Comparison of ENCODE assay signal across 26 cellular contexts in the genomic region with DNA sequence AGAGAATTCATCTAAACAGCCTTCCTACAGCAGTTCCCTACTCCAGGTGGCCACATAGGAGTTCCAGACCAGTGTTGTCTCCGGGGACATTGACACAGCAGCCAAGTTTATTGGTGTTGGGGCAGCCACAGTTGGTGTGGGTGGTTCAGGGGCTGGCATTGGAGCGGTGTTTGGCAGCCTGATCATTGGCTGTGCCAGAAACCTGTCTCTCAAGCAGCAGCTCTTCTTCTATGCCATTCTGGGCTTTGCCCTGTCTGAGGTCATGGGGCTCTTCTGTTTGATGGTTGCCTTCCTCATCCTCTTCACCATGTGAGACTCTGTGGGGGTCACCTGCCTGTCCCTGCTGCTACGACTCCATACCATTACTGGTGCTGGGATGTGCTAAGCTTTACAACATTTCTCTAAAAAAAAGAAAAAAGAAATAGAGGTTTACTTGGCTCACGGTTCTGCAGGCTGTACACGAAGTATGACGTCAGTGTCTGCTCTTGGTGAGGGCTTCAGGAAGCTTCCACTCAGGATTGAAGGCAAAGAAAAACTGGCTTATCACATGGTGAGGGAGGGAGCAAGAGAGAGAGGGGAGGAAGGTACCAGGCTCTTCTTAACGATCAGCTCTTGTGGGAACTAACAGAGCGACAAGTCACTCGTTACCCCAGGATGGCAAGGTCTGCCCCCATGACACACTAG. TPM values are rescaled to one million over a fixed set of nuclear protein-coding genes. Genes with fewer than 3 reads are reported as not detected.
A peak's percentile ranks its signal among the peaks of the same experiment; 100 is the strongest.
DNase-seq lines count a peak whose midpoint lies in the region; ATAC-seq and TF ChIP-seq lines count a peak whose summit lies in the region.
"Had no signal": no experiment of that assay in that cellular context is flagged by ENCODE, and none has a peak within 500 bp of the region (broad histone marks: within the 10 kb centered on the region; RNA-seq: fewer than 3 reads in every experiment).

No MANE protein-coding gene starts in this region.

- peaks cover 0 to 43% (median 11%) of the 10 kb centered on the region in 12 donors for H3K4me1 ChIP-seq in heart left ventricle
- H3K4me1 ChIP-seq: uterus had no signal

- TF ChIP-seq POLR2A in heart left ventricle (IDR thresholded peaks at IDR 0.05): no peak

- H3K27me3 Mint-ChIP-seq in activated T-helper 17 cell treated with anti-CD3 and anti-CD28 coated beads, Interleukin-2, amount 50 U/mL, for 72 hours: no peaks in the 10 kb centered on the region
- peaks cover 3 to 4% (median 4%) of the 10 kb centered on the region in 3 donors for H3K27me3 Mint-ChIP-seq in immature natural killer cell (ENCODE audit: low read depth in 3 of 3)
- H3K27me3 Mint-ChIP-seq in stimulated activated memory B cell treated with anti-CD40 and anti-IgM and Interleukin-4, amounts not matched to agents 10 μg/mL and 1 μg/mL and 100 μg/mL, for 72 hours: no peaks in the 10 kb centered on the region
- no peaks in the 10 kb centered on the region for H3K27me3 Mint-ChIP-seq in CD4-positive, alpha-beta T cell
- H3K27me3 Mint-ChIP-seq: dendritic cell treated with granulocyte-macrophage colony-stimulating factor and Interleukin-4, amounts not matched to agents 40 ng/mL and 50 ng/mL, for 4 days; T-cell had no signal

- peak overlapping the region; percentile 17 for H3K27ac Mint-ChIP-seq in activated T-helper 17 cell treated with anti-CD3 and anti-CD28 coated beads, Interleukin-2, amount 50 U/mL, for 72 hours
- H3K27ac Mint-ChIP-seq in immature natural killer cell: peak overlapping the region; percentile 25 to 78 (median 56)
- H3K27ac Mint-ChIP-seq in stimulated activated memory B cell treated with anti-CD40 and anti-IgM and Interleukin-4, amounts not matched to agents 10 μg/mL and 1 μg/mL and 100 μg/mL, for 72 hours: peak overlapping the region; percentile 44
- no peak overlapping the region for H3K27ac Mint-ChIP-seq in CD4-positive, alpha-beta T cell
- H3K27ac Mint-ChIP-seq: activated CD8-positive, alpha-beta T cell treated with anti-CD3 and anti-CD28 coated beads, Interleukin-2, amount 10 ng/mL, durations not matched to agents 7 days and 5 days; H9 had no signal

- H3K4me1 Mint-ChIP-seq in activated T-helper 17 cell treated with anti-CD3 and anti-CD28 coated beads, Interleukin-2, amount 50 U/mL, for 72 hours: peaks cover 47% of the 10 kb centered on the region
- H3K4me1 Mint-ChIP-seq in immature natural killer cell: peaks cover 87 to 95% of the 10 kb centered on the region in 2 donors
- peaks cover 72% of the 10 kb centered on the region for H3K4me1 Mint-ChIP-seq in stimulated activated memory B cell treated with anti-CD40 and anti-IgM and Interleukin-4, amounts not matched to agents 10 μg/mL and 1 μg/mL and 100 μg/mL, for 72 hours
- peaks cover 81% of the 10 kb centered on the region for H3K4me1 Mint-ChIP-seq in CD4-positive, alpha-beta T cell (ENCODE audit: low read depth)

- H3K27me3 ChIP-seq in heart left ventricle: no peaks in the 10 kb centered on the region
- no peaks in the 10 kb centered on the region for H3K27me3 ChIP-seq in CD4-positive, alpha-beta T cell (ENCODE audit: control insufficient read depth, insufficient read depth, low read length)
- H3K27me3 ChIP-seq: BLaER1 treated with 17β-estradiol and CSF1 and Interleukin-3, amounts not matched to agents 10 nM and 100 nM; cardiac muscle cell; gastroesophageal sphincter; testis; uterus had no signal

- TF ChIP-seq CTCF in heart left ventricle (IDR thresholded peaks at IDR 0.05): no peak
- no peak for TF ChIP-seq CTCF in CD4-positive, alpha-beta T cell (IDR thresholded peaks at IDR 0.05)

- DNase-seq in heart left ventricle: peak in 2 of 5 donors; percentile 23 to 35
- no peak for DNase-seq in cardiac septum (ENCODE audit: low spot score)
- DNase-seq in immature natural killer cell: no peak
- no peak for DNase-seq in CD4-positive, alpha-beta T cell
- DNase-seq: activated CD8-positive, alpha-beta T cell treated with anti-CD3 and anti-CD28 coated beads, Interleukin-2, amount 10 ng/mL, durations not matched to agents 7 days and 5 days; activated naive CD4-positive, alpha-beta T cell; amniotic stem cell; H9; IMR-90; lower lobe of right lung; NCI-H524; occipital lobe; stimulated activated CD4-positive, alpha-beta T cell treated with anti-CD3 and anti-CD28 coated beads, Interleukin-4, amount 100 ng/mL, for 1 hour; stimulated activated naive CD4-positive, alpha-beta T cell; T-cell; uterus had no signal

- H3K4me3 ChIP-seq in heart left ventricle: no peak overlapping the region
- H3K4me3 ChIP-seq: BLaER1 treated with 17β-estradiol and CSF1 and Interleukin-3, amounts not matched to agents 10 nM and 100 nM; cardiac muscle cell; gastroesophageal sphincter; lower lobe of right lung; testis; uterus had no signal

- H3K9me3 Mint-ChIP-seq in activated T-helper 17 cell treated with anti-CD3 and anti-CD28 coated beads, Interleukin-2, amount 50 U/mL, for 72 hours: no peaks in the 10 kb centered on the region
- no peaks in the 10 kb centered on the region for H3K9me3 Mint-ChIP-seq in immature natural killer cell
- H3K9me3 Mint-ChIP-seq in stimulated activated memory B cell treated with anti-CD40 and anti-IgM and Interleukin-4, amounts not matched to agents 10 μg/mL and 1 μg/mL and 100 μg/mL, for 72 hours: no peaks in the 10 kb centered on the region
- H3K9me3 Mint-ChIP-seq in CD4-positive, alpha-beta T cell: no peaks in the 10 kb centered on the region
- H3K9me3 Mint-ChIP-seq: dendritic cell treated with granulocyte-macrophage colony-stimulating factor and Interleukin-4, amounts not matched to agents 40 ng/mL and 50 ng/mL, for 4 days; H9 had no signal

- no peak overlapping the region for H3K4me3 Mint-ChIP-seq in activated T-helper 17 cell treated with anti-CD3 and anti-CD28 coated beads, Interleukin-2, amount 50 U/mL, for 72 hours
- H3K4me3 Mint-ChIP-seq in immature natural killer cell: no peak overlapping the region
- no peak overlapping the region for H3K4me3 Mint-ChIP-seq in stimulated activated memory B cell treated with anti-CD40 and anti-IgM and Interleukin-4, amounts not matched to agents 10 μg/mL and 1 μg/mL and 100 μg/mL, for 72 hours
- H3K4me3 Mint-ChIP-seq in CD4-positive, alpha-beta T cell: no peak overlapping the region
- H3K4me3 Mint-ChIP-seq: activated CD8-positive, alpha-beta T cell treated with anti-CD3 and anti-CD28 coated beads, Interleukin-2, amount 10 ng/mL, durations not matched to agents 7 days and 5 days; dendritic cell treated with granulocyte-macrophage colony-stimulating factor and Interleukin-4, amounts not matched to agents 40 ng/mL and 50 ng/mL, for 4 days; H9; T-cell had no signal

- no peaks in the 10 kb centered on the region for H3K36me3 Mint-ChIP-seq in activated T-helper 17 cell treated with anti-CD3 and anti-CD28 coated beads, Interleukin-2, amount 50 U/mL, for 72 hours (ENCODE audit: low read depth)
- H3K36me3 Mint-ChIP-seq in immature natural killer cell: no peaks in the 10 kb centered on the region
- peaks cover 21% of the 10 kb centered on the region for H3K36me3 Mint-ChIP-seq in stimulated activated memory B cell treated with anti-CD40 and anti-IgM and Interleukin-4, amounts not matched to agents 10 μg/mL and 1 μg/mL and 100 μg/mL, for 72 hours
- peaks cover 11% of the 10 kb centered on the region for H3K36me3 Mint-ChIP-seq in CD4-positive, alpha-beta T cell (ENCODE audit: low read depth)

- CTCF ChIA-PET in CD4-positive, alpha-beta T cell (lab: Charles Lee): interaction anchor here (0.7 to 0.9 kb wide), 2 partner anchors 33 to 43 kb away, joined by 3 read pairs; no protein-coding TSS in a partner anchor

- ATAC-seq in heart left ventricle (peak in 3 of 4 donors; percentile 68 to 83 (median 76)), HG02973 (IDR thresholded peaks at IDR 0.05; ENCODE audit: unreplicated experiment) (no peak), HG03442 (IDR thresholded peaks at IDR 0.05; ENCODE audit: unreplicated experiment) (no peak)
- ATAC-seq in activated T-helper 17 cell treated with anti-CD3 and anti-CD28 coated beads, Interleukin-2, amount 50 U/mL, for 72 hours (replicated peaks): no peak
- ATAC-seq in stimulated activated memory B cell treated with anti-CD40 and anti-IgM and Interleukin-4, amounts not matched to agents 10 μg/mL and 1 μg/mL and 100 μg/mL, for 72 hours: no peak
- ATAC-seq in CD4-positive, alpha-beta T cell (ENCODE audit: poor library complexity): no peak
- ATAC-seq: activated CD8-positive, alpha-beta T cell treated with anti-CD3 and anti-CD28 coated beads, Interleukin-2, amount 10 ng/mL, durations not matched to agents 7 days and 5 days; gastroesophageal sphincter; lower lobe of right lung; Panc1; T-cell had no signal

- H3K36me3 ChIP-seq in heart left ventricle: no peaks in the 10 kb centered on the region
- H3K36me3 ChIP-seq: cardiac muscle cell, gastroesophageal sphincter, lower lobe of right lung, uterus had no signal

- intact Hi-C loops in heart left ventricle (cut with DNase I): no loop called here
- intact Hi-C loops in cardiac septum (cut with DNase I): no loop called here
- intact Hi-C loops in CD4-positive, alpha-beta T cell (cut with DNase I, micrococcal nuclease): no loop called here

- no peak overlapping the region for H3K27ac ChIP-seq in heart left ventricle
- no peak overlapping the region for H3K27ac ChIP-seq in CD4-positive, alpha-beta T cell (ENCODE audit: low read depth, low read length)
- H3K27ac ChIP-seq: cardiac muscle cell, gastroesophageal sphincter, lower lobe of right lung, uterus had no signal

- WGBS in heart left ventricle, 4 donors: 82 to 89% (median 85%) methylated on average over 9 of the region's 9 CpGs

- no peaks in the 10 kb centered on the region for H3K9me3 ChIP-seq in heart left ventricle
- H3K9me3 ChIP-seq in CD4-positive, alpha-beta T cell (ENCODE audit: control insufficient read depth, low read length): no peaks in the 10 kb centered on the region
- H3K9me3 ChIP-seq: gastroesophageal sphincter, lower lobe of right lung, testis, uterus had no signal

- POLR2A ChIA-PET in CD4-positive, alpha-beta T cell (lab: Charles Lee): no interaction called here

RNA-seq across cellular contexts. Expression of a gene that starts 57.5 kb away (rescaled TPM):
- total RNA-seq in heart left ventricle (10 to 100 TPM in 3 of 9 donors, 1 to 10 TPM in 6; 2.3 to 16.9 (median 4.4) TPM), cardiac septum (6.1 TPM)
- polyA plus RNA-seq in heart left ventricle (1 to 10 TPM; 1.1 to 1.8 TPM), immature natural killer cell (10 to 100 TPM; 42.5 to 90.1 (median 78.4) TPM)
- total RNA-seq in activated T-helper 17 cell treated with anti-CD3 and anti-CD28 coated beads, Interleukin-2, amount 50 U/mL, for 72 hours: 10 to 100 TPM; 36.2 to 61.7 TPM
- total RNA-seq in CD4-positive, alpha-beta T cell: 10 to 100 TPM; 53.4 to 53.6 TPM

Comparison
In these comparisons a context has a peak if more than half of its experiments do, and no peak if none do; other contexts are left out.
1. ATAC-seq: peak in heart left ventricle (3 of 4); none in activated T-helper 17 cell treated with anti-CD3 and anti-CD28 coated beads, Interleukin-2, amount 50 U/mL, for 72 hours (single experiment), stimulated activated memory B cell treated with anti-CD40 and anti-IgM and Interleukin-4, amounts not matched to agents 10 μg/mL and 1 μg/mL and 100 μg/mL, for 72 hours (single experiment), HG02973 (single experiment), HG03442 (single experiment) and CD4-positive, alpha-beta T cell (single experiment).